25 cellular contexts compared by ENCODE assay signal in genomic region chr7:703049-703448, GRCh38.
"Had no signal": no experiment of that assay in that cellular context is flagged by ENCODE, and none has a peak within 500 bp of the region (broad histone marks: within the 10 kb centered on the region; RNA-seq: fewer than 3 reads in every experiment).

No MANE protein-coding gene starts in this region.

- H3K27ac Mint-ChIP-seq: activated CD4-positive, alpha-beta memory T cell treated with anti-CD3 and anti-CD28 coated beads for 36 hours; activated CD4-positive, alpha-beta T cell treated with anti-CD3 and anti-CD28 coated beads for 36 hours; activated CD4-positive, alpha-beta T cell treated with anti-CD3 and anti-CD28 coated beads, Interleukin-2, amount 10 ng/mL, durations not matched to agents 24 days and 14 days; activated naive CD8-positive, alpha-beta T cell; activated T-helper 17 cell treated with anti-CD3 and anti-CD28 coated beads, Interleukin-2, amount 50 U/mL, for 72 hours; effector memory CD8-positive, alpha-beta T cell; T-helper 17 cell; T-helper 2 cell treated with Interferon-gamma antibody and Interleukin-4, amounts not matched to agents 5 μg/mL and 100 μg/mL, for 36 hours had no signal

- H3K36me3 ChIP-seq: brain microvascular endothelial cell had no signal

- H3K27ac ChIP-seq: brain microvascular endothelial cell, coronary artery had no signal

- DNase-seq: activated CD4-positive, alpha-beta memory T cell treated with anti-CD3 and anti-CD28 coated beads for 36 hours; activated CD4-positive, alpha-beta T cell treated with anti-CD3 and anti-CD28 coated beads for 36 hours; activated CD4-positive, alpha-beta T cell treated with anti-CD3 and anti-CD28 coated beads, Interleukin-2, amount 10 ng/mL, durations not matched to agents 24 days and 14 days; activated CD4-positive, CD25-positive, alpha-beta regulatory T cell; activated CD4-positive, CD25-positive, alpha-beta regulatory T cell treated with anti-CD3 and anti-CD28 coated beads, Interleukin-2, amount 50 U/mL, for 72 hours; activated effector memory CD4-positive, alpha-beta T cell treated with Interleukin-2 at 50 U/mL for 16 hours; activated gamma-delta T cell treated with Interleukin-2 at 50 U/mL for 16 hours; activated naive CD4-positive, alpha-beta T cell treated with anti-CD3 and anti-CD28 coated beads, Interleukin-2, amount 50 U/mL, for 16 hours; activated naive CD4-positive, alpha-beta T cell treated with Interleukin-2 at 50 U/mL for 16 hours; activated T-cell treated with anti-CD3 and anti-CD28 coated beads, Interleukin-2, amount 50 U/mL, for 4 hours; amniotic stem cell; anterior cingulate cortex; brain microvascular endothelial cell; dermis blood vessel endothelial cell; effector CD4-positive, alpha-beta T cell; effector memory CD8-positive, alpha-beta T cell; foreskin fibroblast; T-helper 1 cell; T-helper 17 cell; T1000 had no signal

- H3K4me3 ChIP-seq: coronary artery had no signal

- H3K27me3 ChIP-seq: brain microvascular endothelial cell had no signal

- H3K27me3 Mint-ChIP-seq: activated CD4-positive, alpha-beta memory T cell treated with anti-CD3 and anti-CD28 coated beads for 36 hours; activated CD4-positive, alpha-beta T cell treated with anti-CD3 and anti-CD28 coated beads for 36 hours; activated CD4-positive, alpha-beta T cell treated with anti-CD3 and anti-CD28 coated beads, Interleukin-2, amount 10 ng/mL, durations not matched to agents 24 days and 14 days; activated naive CD8-positive, alpha-beta T cell; activated T-helper 17 cell treated with anti-CD3 and anti-CD28 coated beads, Interleukin-2, amount 50 U/mL, for 72 hours; central memory CD8-positive, alpha-beta T cell; effector memory CD8-positive, alpha-beta T cell; T-helper 17 cell had no signal

- H3K4me3 Mint-ChIP-seq: activated CD4-positive, alpha-beta memory T cell treated with anti-CD3 and anti-CD28 coated beads for 36 hours; activated CD4-positive, alpha-beta T cell treated with anti-CD3 and anti-CD28 coated beads for 36 hours; activated CD4-positive, alpha-beta T cell treated with anti-CD3 and anti-CD28 coated beads, Interleukin-2, amount 10 ng/mL, durations not matched to agents 24 days and 14 days; activated naive CD8-positive, alpha-beta T cell; activated T-cell treated with anti-CD3 and anti-CD28 coated beads, Interleukin-2, amount 50 U/mL, for 4 hours; activated T-helper 17 cell treated with anti-CD3 and anti-CD28 coated beads, Interleukin-2, amount 50 U/mL, for 72 hours; central memory CD8-positive, alpha-beta T cell; effector memory CD8-positive, alpha-beta T cell; T-helper 17 cell; T-helper 2 cell treated with Interferon-gamma antibody and Interleukin-4, amounts not matched to agents 5 μg/mL and 100 μg/mL, for 36 hours had no signal

- H3K4me1 Mint-ChIP-seq: activated CD4-positive, alpha-beta T cell treated with anti-CD3 and anti-CD28 coated beads, Interleukin-2, amount 10 ng/mL, durations not matched to agents 24 days and 14 days; central memory CD8-positive, alpha-beta T cell; T-helper 17 cell had no signal
